8 cellular contexts compared by ENCODE assay signal in the genomic region with DNA sequence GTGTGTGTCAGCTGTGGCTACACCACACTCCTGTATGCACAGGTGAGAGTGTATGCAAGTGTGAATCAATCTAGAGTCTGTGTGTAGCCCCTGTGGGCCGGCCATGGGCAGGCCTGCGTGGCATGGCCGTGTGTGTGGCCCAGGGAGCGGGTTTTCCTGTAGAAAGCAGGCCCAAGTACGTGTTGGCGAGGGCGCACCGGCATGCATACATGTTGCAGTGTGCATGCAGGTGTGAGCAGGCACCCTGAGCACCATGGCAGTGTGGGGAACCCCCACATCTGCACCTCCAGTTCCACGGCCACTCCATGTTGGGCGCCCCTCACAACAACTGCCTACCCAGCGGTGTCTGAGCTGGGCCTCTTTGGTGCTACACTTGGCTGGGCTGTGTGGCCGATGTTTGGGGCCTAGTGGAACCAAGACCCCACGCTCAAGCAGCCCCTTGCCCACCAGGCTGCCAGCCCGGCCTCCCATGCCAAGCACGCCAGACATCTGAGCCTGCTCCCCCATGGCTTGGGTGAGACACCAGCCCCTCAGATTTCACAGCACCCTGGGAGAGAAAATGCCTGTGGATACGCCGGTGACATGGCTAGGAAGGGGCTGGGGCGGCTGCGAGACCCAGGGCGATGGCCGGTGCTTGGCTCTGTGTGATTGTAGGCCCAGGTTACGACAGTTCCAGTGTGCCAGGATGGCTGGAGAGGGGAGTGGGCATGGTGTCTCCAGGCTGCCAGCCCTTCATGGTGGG. TPM values are rescaled to one million over a fixed set of nuclear protein-coding genes. Genes with fewer than 3 reads are reported as not detected.
DNase-seq lines count a peak whose midpoint lies in the region; ATAC-seq and TF ChIP-seq lines count a peak whose summit lies in the region.

No MANE protein-coding gene starts in this region.

- H3K36me3 ChIP-seq in colonic mucosa = no peaks in the 10 kb centered on the region

- H3K27ac ChIP-seq in 22Rv1 (peak overlapping the region; percentile 99), colonic mucosa (no peak overlapping the region)

- H3K4me1 Mint-ChIP-seq in nephron = peaks cover 26% of the 10 kb centered on the region

- H3K9ac ChIP-seq in colonic mucosa (ENCODE audit: low read depth in 2 of 2, low read length in 2 of 2) = peak overlapping the region; percentile 30 to 82

- H3K4me1 ChIP-seq in colonic mucosa = no peaks in the 10 kb centered on the region

- TF ChIP-seq CTCF in 22Rv1 (IDR thresholded peaks at IDR 0.05) (no peak), HFF-Myc (IDR thresholded peaks at IDR 0.05; ENCODE audit: low read depth, low read length, missing control alignments) (no peak), colonic mucosa (IDR thresholded peaks at IDR 0.05) (no peak), nephron (IDR thresholded peaks at IDR 0.05; ENCODE audit: unreplicated experiment in 3 of 3) (no peak)

- no peaks in the 10 kb centered on the region for H3K27me3 ChIP-seq in colonic mucosa

- peaks cover 8% of the 10 kb centered on the region for H3K36me3 Mint-ChIP-seq in nephron (ENCODE audit: low read depth)

- peak overlapping the region; percentile 69 to 87 (median 87) for H3K4me3 Mint-ChIP-seq in nephron

- H3K9me3 Mint-ChIP-seq in nephron = peaks cover 2% of the 10 kb centered on the region

- no peak for ATAC-seq in HG03354 (IDR thresholded peaks at IDR 0.05; ENCODE audit: poor library complexity, severe bottlenecking, unreplicated experiment)

- intact Hi-C loops in colonic mucosa (cut with DNase I) = no loop called here

- peaks cover 83% of the 10 kb centered on the region for H3K27me3 Mint-ChIP-seq in nephron (ENCODE audit: low read depth)

- no peaks in the 10 kb centered on the region for H3K9me3 ChIP-seq in colonic mucosa

- peak overlapping the region in 2 of 3 experiments; percentile 81 to 92 for H3K27ac Mint-ChIP-seq in nephron

- H3K4me3 ChIP-seq in HFF-Myc (replicated peaks; ENCODE audit: low read depth, low read length) = peak overlapping the region; percentile 84
- no peak overlapping the region for H3K4me3 ChIP-seq in colonic mucosa

- DNase-seq in HFF-Myc (ENCODE audit: extremely low read depth, low read depth) = no peak
- DNase-seq in colonic mucosa = no peak
- no peak for DNase-seq in HUDEP-2 (lab: John Stamatoyannopoulos, UW; ENCODE audit: unreplicated experiment in 76 of 76)
- DNase-seq in globus pallidus (ENCODE audit: low spot score) = no peak
- no peak for DNase-seq in OCI-M2 (lab: John Stamatoyannopoulos, UW; ENCODE audit: unreplicated experiment)

RNA-seq across cellular contexts. Expression of a gene that starts 2.1 kb away (rescaled TPM):
- 10 to 100 TPM; 70.9 to 73.8 TPM for total RNA-seq in colonic mucosa

RNA-seq across cellular contexts. Expression of a gene that starts 28.0 kb away (rescaled TPM):
- total RNA-seq in colonic mucosa = under 1 TPM; 0.19 to 0.27 TPM

RNA-seq across cellular contexts. Expression of a gene that starts 40.4 kb away (rescaled TPM):
- 10 to 100 TPM; 16.1 to 41.9 TPM for total RNA-seq in colonic mucosa

RNA-seq across cellular contexts. Expression of a gene that starts 51.7 kb away (rescaled TPM):
- total RNA-seq in colonic mucosa = 100 to 1,000 TPM in 1 of 2 donors, 10 to 100 TPM in 1; 78.5 to 121 TPM

RNA-seq across cellular contexts. Expression of a gene that starts 59.0 kb away (rescaled TPM):
- 1,000 to 10,000 TPM in 1 of 2 donors, 100 to 1,000 TPM in 1; 682 to 1,848 TPM for total RNA-seq in colonic mucosa
